Comparison of ENCODE assay signal across 8 cellular contexts in genomic region chr16:71610936-71611871, GRCh38. TPM values are rescaled to one million over a fixed set of nuclear protein-coding genes. Genes with fewer than 3 reads are reported as not detected.
A peak's percentile ranks its signal among the peaks of the same experiment; 100 is the strongest.
DNase-seq lines count a peak whose midpoint lies in the region; ATAC-seq, FAIRE-seq and TF ChIP-seq lines count a peak whose summit lies in the region.

No MANE protein-coding gene starts in this region.

- H3K4me3 Mint-ChIP-seq in neural progenitor cell = no peak overlapping the region

- ATAC-seq in A549 = peak; percentile 97
- ATAC-seq in HG03521 (IDR thresholded peaks at IDR 0.05; ENCODE audit: unreplicated experiment) = peak; percentile 64

- H3K4me1 ChIP-seq in A549 (peaks cover 9% of the 10 kb centered on the region; the same call in 2 of the 3 replicates), OCI-LY1 (ENCODE audit: insufficient read depth, low read length, severe bottlenecking) (no peaks in the 10 kb centered on the region), neural progenitor cell (no peaks in the 10 kb centered on the region), stomach (peaks cover 0 to 7% (median 5%) of the 10 kb centered on the region in 4 donors)

- H3K9me2 ChIP-seq in OCI-LY1 (ENCODE audit: low read depth, low read length) = no peaks in the 10 kb centered on the region

- H3K27me3 ChIP-seq in OCI-LY1 (ENCODE audit: insufficient read depth, low read length) (no peaks in the 10 kb centered on the region), neural progenitor cell (no peaks in the 10 kb centered on the region), stomach (peaks cover 0 to 64% (median 0%) of the 10 kb centered on the region in 3 donors)

- no peaks in the 10 kb centered on the region for H4K20me1 ChIP-seq in OCI-LY1 (ENCODE audit: insufficient read depth, low read length)
- H4K20me1 ChIP-seq in neural progenitor cell (ENCODE audit: low read depth) = no peaks in the 10 kb centered on the region

- POLR2A ChIA-PET in A549 (lab: Yijun Ruan, JAX) = interaction anchor here (0.6 to 1.9 kb wide), 3 partner anchors 46 to 245 kb away, joined by 4 to 22 read pairs (median 6); no protein-coding TSS in a partner anchor

- H3K27ac Mint-ChIP-seq in neural progenitor cell = no peak overlapping the region

- H3K9ac ChIP-seq in OCI-LY1 (ENCODE audit: low read length) (no peak overlapping the region), neural progenitor cell (no peak overlapping the region)

- H3K9me3 Mint-ChIP-seq in neural progenitor cell = no peaks in the 10 kb centered on the region

- no peaks in the 10 kb centered on the region for H3K36me3 Mint-ChIP-seq in neural progenitor cell

- TF ChIP-seq CTCF in A549 (IDR thresholded peaks at IDR 0.05) (peak; percentile 94), OCI-LY1 (IDR thresholded peaks at IDR 0.05; ENCODE audit: low read length) (peak; percentile 75), neural progenitor cell (IDR thresholded peaks at IDR 0.05) (peak; percentile 79), stomach (IDR thresholded peaks at IDR 0.05) (peak in 5 of 7 experiments; percentile 47 to 86 (median 75))

- CTCF ChIA-PET in A549 (lab: Yijun Ruan, JAX) = interaction anchor here (0.6 to 7.1 kb wide), 58 partner anchors 9 to 1767 kb away, joined by 3 to 91 read pairs (median 5); partner anchors contain the start of genes CHST4, TAT and ZNF23

- H3K4me1 Mint-ChIP-seq in neural progenitor cell = peaks cover 2% of the 10 kb centered on the region

- H3K36me3 ChIP-seq in OCI-LY1 (ENCODE audit: insufficient read depth, low read length) (no peaks in the 10 kb centered on the region), neural progenitor cell (no peaks in the 10 kb centered on the region), stomach (no peaks in the 10 kb centered on the region)

- H3K79me2 ChIP-seq in OCI-LY1 (ENCODE audit: insufficient read depth, low read length) (no peaks in the 10 kb centered on the region), neural progenitor cell (ENCODE audit: low read depth) (no peaks in the 10 kb centered on the region)

- no peaks in the 10 kb centered on the region for H3K27me3 Mint-ChIP-seq in neural progenitor cell (ENCODE audit: insufficient read depth, low read depth)

- TF ChIP-seq EP300 in A549 (IDR thresholded peaks at IDR 0.05) (no peak), stomach (IDR thresholded peaks at IDR 0.05) (no peak)

- 9% methylated on average over 19 of the region's 19 CpGs for WGBS in A549 (ENCODE audit: missing lambda C conversion rate)
- WGBS in stomach, 5 donors = 11 to 17% (median 17%) methylated on average over 18 to 19 of the region's 19 CpGs

- DNase-seq in A549 (ENCODE audit: low read depth in 1 of 2, low spot score in 1 of 2) (peak; percentile 76 to 84), GM18507 (ENCODE audit: extremely low spot score, insufficient read length, low read depth) (peak; percentile 68), activated T-cell treated with anti-CD3 and anti-CD28 coated beads for 48 hours (ENCODE audit: low read depth) (peak; percentile 81), fibroblast of gingiva (ENCODE audit: low read depth) (peak; percentile 18), neural progenitor cell (ENCODE audit: low spot score) (peak; percentile 81), stomach (peak; percentile 78)

- intact Hi-C loops in stomach (cut with DNase I; ENCODE audit: low total_unique reads) = no loop called here

- H2AFZ ChIP-seq in OCI-LY1 (ENCODE audit: low read length) (no peak overlapping the region), neural progenitor cell (replicated peaks) (peak overlapping the region; percentile 73)

- TF ChIP-seq POLR2A in A549 (IDR thresholded peaks at IDR 0.05; ENCODE audit: low read length) = no peak
- no peak for TF ChIP-seq POLR2A in stomach (IDR thresholded peaks at IDR 0.05)

- H3K4me2 ChIP-seq in A549 (peak overlapping the region; percentile 72), OCI-LY1 (ENCODE audit: low read length) (no peak overlapping the region), neural progenitor cell (peak overlapping the region; percentile 23)

- no peak overlapping the region; a peak in 1 of 6 replicates for H3K27ac ChIP-seq in A549
- H3K27ac ChIP-seq in OCI-LY1 (ENCODE audit: low read depth, low read length, poor library complexity, severe bottlenecking) = no peak overlapping the region
- no peak overlapping the region for H3K27ac ChIP-seq in neural progenitor cell
- no peak overlapping the region for H3K27ac ChIP-seq in stomach

- no peaks in the 10 kb centered on the region for H3K9me3 ChIP-seq in A549
- no peaks in the 10 kb centered on the region for H3K9me3 ChIP-seq in OCI-LY1 (ENCODE audit: low read length)
- H3K9me3 ChIP-seq in neural progenitor cell (ENCODE audit: low read depth) = no peaks in the 10 kb centered on the region
- H3K9me3 ChIP-seq in stomach = no peaks in the 10 kb centered on the region

- H3K4me3 ChIP-seq in A549 (peak overlapping the region; percentile 3; the same call in 1 of the 3 replicates), OCI-LY1 (ENCODE audit: low read depth, low read length, poor library complexity, severe bottlenecking) (no peak overlapping the region), neural progenitor cell (no peak overlapping the region), stomach (no peak overlapping the region)

- TF ChIP-seq RAD21 in A549 (conservative IDR thresholded peaks at IDR 0.05 in 1 of 2, IDR thresholded peaks at IDR 0.05 in 1 of 2) = peak; percentile 91 to 95

- no peaks in the 10 kb centered on the region for H3F3A ChIP-seq in OCI-LY1 (ENCODE audit: insufficient read depth, low read length)
- no peaks in the 10 kb centered on the region for H3F3A ChIP-seq in neural progenitor cell (ENCODE audit: low read depth)

- FAIRE-seq in A549 (lab: Jason Lieb, UNC) (no peak), GM18507 (lab: Jason Lieb, UNC) (peak; percentile 66)

TF ChIP-seq in A549, 52 proteins besides CTCF, POLR2A, EP300 and RAD21:
- TF ChIP-seq POLR2AphosphoS2 (conservative IDR thresholded peaks at IDR 0.05; ENCODE audit: low read length) (no peak), SMC3 (IDR thresholded peaks at IDR 0.05) (peak; percentile 92)
TF ChIP-seq in A549: peak in this region for 1.

RNA-seq across cellular contexts. Expression of gene MARVELD3, which starts 14.8 kb away (rescaled TPM):
- 0.17 and 0.36 TPM in 2 replicates for polyA plus RNA-seq in A549 (2011; rRNA removed)
- polyA plus RNA-seq in A549 (2012; cell fraction: cytosol; rRNA removed) = 0.11 and 0.17 TPM in 2 replicates
- polyA plus RNA-seq in A549 (2012; cell fraction: nucleus; rRNA removed) = 0.08 and 0.13 TPM in 2 replicates
- polyA plus RNA-seq in A549 (2017; fragmentation: RNase III; extraction: RNeasy Plus Mini Kit Qiagen cat#74134 plus additional on column Dnase treatment) = 0.08 to 0.25 TPM (median 0.18 TPM) in 3 replicates
- 0.19 and 0.25 TPM in 2 replicates for polyA minus RNA-seq in A549 (2011; rRNA and poly(A)+ RNA removed)
- 2.0 and 2.2 TPM in 2 replicates for total RNA-seq in neural progenitor cell (ENCODE audit: low replicate concordance)
- total RNA-seq in stomach = 100 to 1,000 TPM in 1 of 5 donors, 10 to 100 TPM in 1, 1 to 10 TPM in 3; 1.2 to 480 (median 2.4) TPM
- 1 to 10 TPM; 1.6 to 4.2 (median 2.1) TPM for polyA plus RNA-seq in stomach

RNA-seq across cellular contexts. Expression of gene TAT, which starts 34.3 kb away (rescaled TPM):
- polyA plus RNA-seq in A549 (2011; rRNA removed) (0.30 and 0.37 TPM in 2 replicates), A549 (2017; fragmentation: RNase III; extraction: RNeasy Plus Mini Kit Qiagen cat#74134 plus additional on column Dnase treatment) (0.03 to 0.06 TPM (median 0.05 TPM) in 3 replicates), stomach (not detected)
- polyA plus RNA-seq in A549 (2012; cell fraction: cytosol; rRNA removed) = 0.05 and 0.06 TPM in 2 replicates
- polyA plus RNA-seq in A549 (2012; cell fraction: nucleus; rRNA removed) = 0.06 TPM in 1 of 2 replicates, not detected in the other
- 0.19 and 0.58 TPM in 2 replicates for polyA minus RNA-seq in A549 (2011; rRNA and poly(A)+ RNA removed)
- total RNA-seq in neural progenitor cell (ENCODE audit: low replicate concordance) (not detected in 2 replicates), stomach (not detected)

Comparison
In these comparisons a context has a peak if more than half of its experiments do, and no peak if none do; other contexts are left out.
1. DNase-seq: peak in every context shown above with its lines; median percentile 81 in activated T-cell treated with anti-CD3 and anti-CD28 coated beads for 48 hours; 81 in neural progenitor cell; 80 in A549; 78 in stomach; 68 in GM18507; 18 in fibroblast of gingiva.